ENCODE assay signal across 9 cellular contexts in genomic region chr17:55825213-55825612, GRCh38.
A peak's percentile ranks its signal among the peaks of the same experiment; 100 is the strongest.
DNase-seq lines count a peak whose midpoint lies in the region; ATAC-seq and TF ChIP-seq lines count a peak whose summit lies in the region.
"Had no signal": no experiment of that assay in that cellular context is flagged by ENCODE, and none has a peak within 500 bp of the region (broad histone marks: within the 10 kb centered on the region; RNA-seq: fewer than 3 reads in every experiment).

No MANE protein-coding gene starts in this region.

- no peaks in the 10 kb centered on the region for H3K9me3 ChIP-seq in CD8-positive, alpha-beta memory T cell (ENCODE audit: low read length)

- no peak overlapping the region for H3K4me3 ChIP-seq in CD8-positive, alpha-beta memory T cell (ENCODE audit: low read length)

- in situ Hi-C loops in SK-MEL-5 (cut with HindIII; ENCODE audit: low pct_unique_long_range_greater_than_20kb, low sequenced_read_pairs) = no loop called here

- no peak overlapping the region for H3K4me3 Mint-ChIP-seq in CD8-positive, alpha-beta memory T cell

- no peaks in the 10 kb centered on the region for H3K27me3 ChIP-seq in CD8-positive, alpha-beta memory T cell (ENCODE audit: insufficient read depth, low read length, poor library complexity, severe bottlenecking)

- CTCF ChIA-PET in GM10248 (lab: Yijun Ruan, JAX) = interaction anchor here (1.1 kb wide), 1 partner anchor 9 kb away, joined by 5 read pairs; no protein-coding TSS in a partner anchor
- CTCF ChIA-PET in CD8-positive, alpha-beta memory T cell (lab: Charles Lee) = no interaction called here

- peaks cover 2 to 13% (median 6%) of the 10 kb centered on the region in 5 donors for H3K9me3 Mint-ChIP-seq in CD8-positive, alpha-beta memory T cell

- H3K36me3 Mint-ChIP-seq in CD8-positive, alpha-beta memory T cell = peaks cover 0 to 3% (median 0%) of the 10 kb centered on the region in 3 donors

- no peaks in the 10 kb centered on the region for H3K36me3 ChIP-seq in CD8-positive, alpha-beta memory T cell (ENCODE audit: insufficient read depth, low read length)

- no peaks in the 10 kb centered on the region for H3K27me3 Mint-ChIP-seq in CD8-positive, alpha-beta memory T cell

- no peak overlapping the region for H3K27ac Mint-ChIP-seq in CD8-positive, alpha-beta memory T cell

- H3K4me1 Mint-ChIP-seq in CD8-positive, alpha-beta memory T cell = no peaks in the 10 kb centered on the region

- peak; percentile 16 for TF ChIP-seq CTCF in GM10248 (IDR thresholded peaks at IDR 0.05; ENCODE audit: control extremely low read depth, extremely low read depth, low read depth, missing control alignments)

- DNase-seq in GM10248 (ENCODE audit: extremely low spot score) = no peak
- DNase-seq in HPDE6-E6E7 (ENCODE audit: extremely low spot score) = peak; percentile 11
- peak; percentile 21 for DNase-seq in SK-MEL-5 (ENCODE audit: low read depth, low spot score)
- DNase-seq in left lobe of liver (ENCODE audit: low spot score) = no peak
- no peak for DNase-seq in CD8-positive, alpha-beta memory T cell
- DNase-seq in NCI-H187 treated with DMSO at 0.1 percent for 48 hours (lab: John Stamatoyannopoulos, UW) = no peak
- no peak for DNase-seq in anterior cingulate cortex (lab: John Stamatoyannopoulos, UW)
- no peak for DNase-seq in NCI-H1048 (lab: John Stamatoyannopoulos, UW)
- DNase-seq: activated CD8-positive, alpha-beta memory T cell treated with anti-CD3 and anti-CD28 coated beads for 24 hours had no signal

- POLR2A ChIA-PET in GM10248 (lab: Yijun Ruan, JAX) = no interaction called here
- POLR2A ChIA-PET in CD8-positive, alpha-beta memory T cell (lab: Charles Lee) = no interaction called here

- ATAC-seq in left lobe of liver = peak; percentile 78

- H3K4me1 ChIP-seq in CD8-positive, alpha-beta memory T cell (ENCODE audit: insufficient read depth, low read length) = no peaks in the 10 kb centered on the region

- H3K27ac ChIP-seq in CD8-positive, alpha-beta memory T cell (ENCODE audit: low read depth, low read length) = no peak overlapping the region

Comparison
In these comparisons a context has a peak if more than half of its experiments do, and no peak if none do; other contexts are left out.
1. DNase-seq: peak in HPDE6-E6E7 (single experiment) and SK-MEL-5 (single experiment); none in GM10248 (single experiment), left lobe of liver (single experiment), CD8-positive, alpha-beta memory T cell (0 of 5), NCI-H187 treated with DMSO at 0.1 percent for 48 hours (single experiment), anterior cingulate cortex (0 of 58) and NCI-H1048 (single experiment).